1 cellular context compared by ENCODE assay signal in genomic region chr10:13102002-13102794, GRCh38.
TF ChIP-seq lines count a peak whose summit lies in the region.

No MANE protein-coding gene starts in this region.

TF ChIP-seq in HepG2, 621 proteins besides CTCF, POLR2A, EP300 and RAD21 (continued from another document and continues in another):
- no peak for TF ChIP-seq ZNF646 (CRISPR knock-in tag; IDR thresholded peaks at IDR 0.05)
- no peak for TF ChIP-seq GFI1 (CRISPR knock-in tag; IDR thresholded peaks at IDR 0.05; ENCODE audit: borderline replicate concordance)
- peak; percentile 14; the same call in 1 of the 2 replicates for TF ChIP-seq ERF (CRISPR knock-in tag; IDR thresholded peaks at IDR 0.05)
- TF ChIP-seq MBNL3 (CRISPR knock-in tag; conservative IDR thresholded peaks at IDR 0.05), result no peak
- TF ChIP-seq CBX1 (IDR thresholded peaks at IDR 0.05; ENCODE audit: low read depth), result no peak
- no peak for TF ChIP-seq MXD4 (CRISPR knock-in tag; IDR thresholded peaks at IDR 0.05)
- 0 out of 2 replicates have a peak, but pooled peaks have one; percentile 28 for TF ChIP-seq POLR2G (IDR thresholded peaks at IDR 0.05; ENCODE audit: low read depth, low read length)
- TF ChIP-seq ZNF354B (CRISPR knock-in tag; IDR thresholded peaks at IDR 0.05), result no peak
- no peak for TF ChIP-seq FOXK1 (CRISPR knock-in tag; IDR thresholded peaks at IDR 0.05; ENCODE audit: borderline replicate concordance, low read depth)
- no peak for TF ChIP-seq TRIM24 (CRISPR knock-in tag; IDR thresholded peaks at IDR 0.05)
- TF ChIP-seq ZFP36 (IDR thresholded peaks at IDR 0.05; ENCODE audit: borderline replicate concordance, low read depth, low read length, partially characterized antibody), result no peak
- no peak for TF ChIP-seq ZNF841 (CRISPR knock-in tag; IDR thresholded peaks at IDR 0.05; ENCODE audit: borderline replicate concordance)
- TF ChIP-seq ZNF720 (CRISPR knock-in tag; IDR thresholded peaks at IDR 0.05), result no peak
- TF ChIP-seq SRSF4 (IDR thresholded peaks at IDR 0.05; ENCODE audit: low read depth, low read length, poor library complexity, severe bottlenecking), result no peak
- no peak for TF ChIP-seq ZNF878 (CRISPR knock-in tag; IDR thresholded peaks at IDR 0.05)
- no peak for TF ChIP-seq CENPX (CRISPR knock-in tag; IDR thresholded peaks at IDR 0.05)
- no peak for TF ChIP-seq SMAD3 (CRISPR knock-in tag; IDR thresholded peaks at IDR 0.05)
- no peak for TF ChIP-seq ZNF772 (CRISPR knock-in tag; IDR thresholded peaks at IDR 0.05)
- no peak for TF ChIP-seq ZFP36L2 (CRISPR knock-in tag; IDR thresholded peaks at IDR 0.05)
- peak; percentile 65 for TF ChIP-seq HNF4A (CRISPR knock-in tag; IDR thresholded peaks at IDR 0.05)
- TF ChIP-seq MNT (IDR thresholded peaks at IDR 0.05), result no peak
- no peak for TF ChIP-seq ZNF34 (CRISPR knock-in tag; IDR thresholded peaks at IDR 0.05; ENCODE audit: borderline replicate concordance)
- no peak for TF ChIP-seq ZNF605 (CRISPR knock-in tag; IDR thresholded peaks at IDR 0.05)
- no peak for TF ChIP-seq KLF11 (CRISPR knock-in tag; IDR thresholded peaks at IDR 0.05)
- no peak for TF ChIP-seq ZNF784 (CRISPR knock-in tag; IDR thresholded peaks at IDR 0.05; ENCODE audit: borderline replicate concordance)
- TF ChIP-seq PRMT3 (CRISPR knock-in tag; IDR thresholded peaks at IDR 0.05; ENCODE audit: borderline replicate concordance, low read depth), result no peak
- TF ChIP-seq GPN1 (CRISPR knock-in tag; IDR thresholded peaks at IDR 0.05; ENCODE audit: borderline replicate concordance), result no peak
- TF ChIP-seq YEATS4 (CRISPR knock-in tag; IDR thresholded peaks at IDR 0.05; ENCODE audit: borderline replicate concordance), result no peak
- no peak for TF ChIP-seq ZNF766 (CRISPR knock-in tag; IDR thresholded peaks at IDR 0.05; ENCODE audit: borderline replicate concordance)
- no peak for TF ChIP-seq CC2D1A (CRISPR knock-in tag; IDR thresholded peaks at IDR 0.05)
- no peak for TF ChIP-seq RFXAP (CRISPR knock-in tag; IDR thresholded peaks at IDR 0.05; ENCODE audit: borderline replicate concordance)
- TF ChIP-seq ZBTB8A (CRISPR knock-in tag; IDR thresholded peaks at IDR 0.05; ENCODE audit: borderline replicate concordance, low read depth), result no peak
- TF ChIP-seq ATF1 (CRISPR knock-in tag; IDR thresholded peaks at IDR 0.05), result no peak
- TF ChIP-seq ZNF557 (CRISPR knock-in tag; IDR thresholded peaks at IDR 0.05), result no peak
- no peak for TF ChIP-seq ZNF501 (CRISPR knock-in tag; IDR thresholded peaks at IDR 0.05)
- TF ChIP-seq HOMEZ (CRISPR knock-in tag; IDR thresholded peaks at IDR 0.05; ENCODE audit: low read depth), result no peak
- TF ChIP-seq MAFK (conservative IDR thresholded peaks at IDR 0.05 in 1 of 2, IDR thresholded peaks at IDR 0.05 in 1 of 2; ENCODE audit: low read length in 2 of 2), result no peak
- no peak for TF ChIP-seq ATRX (CRISPR knock-in tag; IDR thresholded peaks at IDR 0.05; ENCODE audit: borderline replicate concordance)
- no peak for TF ChIP-seq CBFB (CRISPR knock-in tag; IDR thresholded peaks at IDR 0.05)
- no peak for TF ChIP-seq ZNF580 (CRISPR knock-in tag; IDR thresholded peaks at IDR 0.05; ENCODE audit: borderline replicate concordance, low read depth)
- TF ChIP-seq GMEB2 (CRISPR knock-in tag; IDR thresholded peaks at IDR 0.05; ENCODE audit: low read depth), result no peak
- TF ChIP-seq DMAP1 (CRISPR knock-in tag; IDR thresholded peaks at IDR 0.05), result 0 out of 2 replicates have a peak, but pooled peaks have one; percentile 38
- no peak for TF ChIP-seq NFAT5 (CRISPR knock-in tag; IDR thresholded peaks at IDR 0.05)
- no peak for TF ChIP-seq SP140L (CRISPR knock-in tag; IDR thresholded peaks at IDR 0.05; ENCODE audit: borderline replicate concordance)
- no peak for TF ChIP-seq ADNP (CRISPR knock-in tag; IDR thresholded peaks at IDR 0.05)
- no peak for TF ChIP-seq RBAK (CRISPR knock-in tag; IDR thresholded peaks at IDR 0.05)
- TF ChIP-seq HNF4G (IDR thresholded peaks at IDR 0.05; ENCODE audit: borderline replicate concordance, low read depth, low read length), result no peak
- TF ChIP-seq HNF4G (CRISPR knock-in tag; IDR thresholded peaks at IDR 0.05; ENCODE audit: borderline replicate concordance, low read depth), result no peak
- no peak for TF ChIP-seq CCAR2 (optimal IDR thresholded peaks at IDR 0.05; ENCODE audit: low read depth, low read length)
- no peak for TF ChIP-seq CREB3 (CRISPR knock-in tag; IDR thresholded peaks at IDR 0.05)
- no peak for TF ChIP-seq PCBP2 (optimal IDR thresholded peaks at IDR 0.05; ENCODE audit: low read depth, low read length, poor library complexity, severe bottlenecking)
- TF ChIP-seq KLF13 (CRISPR knock-in tag; IDR thresholded peaks at IDR 0.05), result no peak
- TF ChIP-seq TOE1 (CRISPR knock-in tag; IDR thresholded peaks at IDR 0.05), result no peak
- TF ChIP-seq SOX13 (IDR thresholded peaks at IDR 0.05), result no peak
- no peak for TF ChIP-seq SOX13 (CRISPR knock-in tag; conservative IDR thresholded peaks at IDR 0.05 in 1 of 2, IDR thresholded peaks at IDR 0.05 in 1 of 2)
